ENCODE assay signal across 12 cellular contexts in the genomic region with DNA sequence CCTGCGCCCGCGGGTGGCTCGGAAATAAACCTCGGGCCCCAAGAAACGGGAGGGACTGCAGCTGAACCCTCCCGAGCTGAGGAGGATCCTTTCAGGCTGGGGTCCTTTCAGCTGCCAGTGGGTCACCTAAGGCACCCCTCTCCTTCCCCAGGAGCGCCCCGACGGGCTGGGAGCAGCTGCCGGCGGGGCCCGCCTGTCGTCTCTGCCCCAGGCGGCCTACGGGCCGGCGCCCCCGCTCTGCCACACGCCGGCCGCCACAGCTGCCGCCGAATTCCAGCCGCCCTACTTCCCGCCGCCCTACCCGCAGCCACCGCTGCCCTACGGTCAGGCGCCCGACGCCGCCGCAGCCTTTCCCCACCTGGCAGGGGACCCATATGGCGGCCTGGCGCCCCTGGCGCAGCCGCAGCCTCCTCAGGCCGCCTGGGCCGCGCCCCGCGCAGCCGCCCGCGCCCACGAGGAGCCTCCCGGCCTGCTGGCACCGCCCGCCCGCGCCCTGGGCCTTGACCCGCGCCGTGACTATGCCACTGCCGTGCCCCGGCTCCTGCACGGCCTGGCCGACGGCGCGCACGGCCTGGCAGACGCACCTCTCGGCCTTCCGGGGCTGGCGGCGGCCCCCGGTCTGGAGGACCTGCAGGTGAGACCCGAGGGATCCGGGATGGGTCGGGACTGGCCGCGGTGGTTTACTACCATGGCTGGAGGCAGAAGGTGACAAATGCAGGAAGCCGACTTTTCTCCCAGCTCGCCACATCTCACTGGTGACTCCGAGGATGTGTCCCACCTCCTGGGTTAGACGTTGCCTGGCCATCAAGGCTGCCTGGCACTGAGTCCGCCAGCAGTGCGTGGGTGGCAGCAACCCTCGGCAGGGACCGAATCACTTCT. TPM values are rescaled to one million over a fixed set of nuclear protein-coding genes. Genes with fewer than 3 reads are reported as not detected.
DNase-seq lines count a peak whose midpoint lies in the region; ATAC-seq and TF ChIP-seq lines count a peak whose summit lies in the region.
"Had no signal": no experiment of that assay in that cellular context is flagged by ENCODE, and none has a peak within 500 bp of the region (broad histone marks: within the 10 kb centered on the region; RNA-seq: fewer than 3 reads in every experiment).

No MANE protein-coding gene starts in this region.

- no peak overlapping the region for H3K4me2 ChIP-seq in OCI-LY7 (ENCODE audit: low read length)

- H3K9me3 ChIP-seq in A673 (ENCODE audit: low read depth, low read length, poor library complexity, severe bottlenecking) (no peaks in the 10 kb centered on the region), MG63 (no peaks in the 10 kb centered on the region), neuron (ENCODE audit: low read length) (peaks cover 1% of the 10 kb centered on the region), OCI-LY7 (ENCODE audit: low read length) (no peaks in the 10 kb centered on the region)

- H3K27ac ChIP-seq in A673 (ENCODE audit: low read depth, low read length, poor library complexity, severe bottlenecking) (no peak overlapping the region), OCI-LY7 (ENCODE audit: low read depth, low read length, poor library complexity, severe bottlenecking) (no peak overlapping the region)

- H2AFZ ChIP-seq in neuron (ENCODE audit: low read depth, low read length) (no peak overlapping the region), OCI-LY7 (ENCODE audit: low read length) (no peak overlapping the region)

- H3K4me1 ChIP-seq in A673 (ENCODE audit: insufficient read depth, low read length, poor library complexity, severe bottlenecking) (no peaks in the 10 kb centered on the region), neuron (ENCODE audit: insufficient read depth, low read length) (peaks cover 8% of the 10 kb centered on the region), OCI-LY7 (ENCODE audit: insufficient read depth, low read length, poor library complexity, severe bottlenecking) (peaks cover 18% of the 10 kb centered on the region)

- H3K36me3 ChIP-seq in A673 (ENCODE audit: insufficient read depth, low read length, poor library complexity, severe bottlenecking) (no peaks in the 10 kb centered on the region), MG63 (no peaks in the 10 kb centered on the region), neuron (ENCODE audit: insufficient read depth, low read length) (no peaks in the 10 kb centered on the region), OCI-LY7 (ENCODE audit: insufficient read depth, low read length) (no peaks in the 10 kb centered on the region)

- BruUV-seq in A673 (replicated peaks; lab: Mats Ljungman, UMichigan) (no TSS peak), OCI-LY7 (replicated peaks; lab: Mats Ljungman, UMichigan) (no TSS peak)

- no peaks in the 10 kb centered on the region for H3K9me2 ChIP-seq in OCI-LY7 (ENCODE audit: insufficient read depth, low read length)

- DNase-seq in A673 (ENCODE audit: low spot score) (no peak), MG63 (no peak), fibroblast of mammary gland (ENCODE audit: low read depth) (no peak), OCI-LY7 (ENCODE audit: low spot score) (no peak), cerebellum (ENCODE audit: low spot score) (no peak), GM20000 (ENCODE audit: low spot score) (no peak)
- DNase-seq: activated T-cell treated with anti-CD3 and anti-CD28 coated beads, Interleukin-2, amount 50 U/mL, for 1 hour; COR-L47; NCI-H226; SW 1271 had no signal

- TF ChIP-seq CTCF in A673 (conservative IDR thresholded peaks at IDR 0.05; ENCODE audit: low read depth, low read length): no peak
- TF ChIP-seq CTCF in fibroblast of mammary gland (conservative IDR thresholded peaks at IDR 0.05; ENCODE audit: control insufficient read depth, insufficient read depth, low read depth, low read length): no peak
- TF ChIP-seq CTCF in OCI-LY7 (conservative IDR thresholded peaks at IDR 0.05; ENCODE audit: low read length): no peak
- no peak for TF ChIP-seq CTCF in GM20000 (IDR thresholded peaks at IDR 0.05; ENCODE audit: extremely low read depth, missing control alignments)

- CTCF ChIA-PET in A673 (lab: Charles Lee) (interaction anchor here (1.2 kb wide), 1 partner anchor 152 kb away, joined by 5 read pairs; no protein-coding TSS in a partner anchor), OCI-LY7 (lab: Charles Lee; ENCODE audit: unreplicated experiment) (no interaction called here)

- POLR2A ChIA-PET in A673 (lab: Charles Lee; ENCODE audit: low non-redundant PET): no interaction called here
- POLR2A ChIA-PET in OCI-LY7 (lab: Charles Lee): no interaction called here

- H3K27me3 ChIP-seq in A673 (replicated peaks; ENCODE audit: insufficient read depth, low read depth, low read length, poor library complexity) (no peaks in the 10 kb centered on the region), MG63 (no peaks in the 10 kb centered on the region), neuron (ENCODE audit: insufficient read depth, low read length) (peaks cover 27% of the 10 kb centered on the region)

- H3K4me3 ChIP-seq in A673 (ENCODE audit: low read depth, low read length, poor library complexity, severe bottlenecking): peak overlapping the region; percentile 59
- H3K4me3 ChIP-seq in MG63: peak overlapping the region; percentile 52
- peak overlapping the region; percentile 47 for H3K4me3 ChIP-seq in fibroblast of mammary gland (ENCODE audit: control insufficient read depth, low read depth, low read length)
- H3K4me3 ChIP-seq in neuron (ENCODE audit: low read length): peak overlapping the region; percentile 48
- no peak overlapping the region for H3K4me3 ChIP-seq in OCI-LY7 (ENCODE audit: low read depth, low read length, poor library complexity, severe bottlenecking)

- H4K20me1 ChIP-seq in OCI-LY7 (ENCODE audit: insufficient read depth, low read length): no peaks in the 10 kb centered on the region

- no peaks in the 10 kb centered on the region for H3K79me2 ChIP-seq in OCI-LY7 (ENCODE audit: insufficient read depth, low read depth, low read length)

- intact Hi-C loops in A673 (cut with micrococcal nuclease; ENCODE audit: unreplicated experiment) (no loop called here), OCI-LY7 (cut with micrococcal nuclease; ENCODE audit: unreplicated experiment) (no loop called here)

- ATAC-seq in HG03280 (IDR thresholded peaks at IDR 0.05; ENCODE audit: unreplicated experiment): no peak

RNA-seq across cellular contexts. Expression of a gene that starts 0.9 kb away (rescaled TPM):
- total RNA-seq in A673 (2021) (0.52 and 0.79 TPM in 2 replicates), OCI-LY7 (2022) (1.2 and 1.4 TPM in 2 replicates), cerebellum (0.54 TPM)
- total RNA-seq in MG63 (2014; rRNA removed; shearing (Covaris generic); ENCODE audit: low replicate concordance): 0.26 TPM in 1 of 2 replicates, not detected in the other
- total RNA-seq in OCI-LY7 (2014; rRNA removed; shearing (Covaris generic)): 1.1 and 1.3 TPM in 2 replicates

RNA-seq across cellular contexts. Expression of a gene that starts 16.4 kb away (rescaled TPM):
- total RNA-seq in A673 (2021): 25.2 and 26.9 TPM in 2 replicates
- 15.8 and 22.4 TPM in 2 replicates for total RNA-seq in MG63 (2014; rRNA removed; shearing (Covaris generic); ENCODE audit: low replicate concordance)
- 16.5 and 22.2 TPM in 2 replicates for total RNA-seq in OCI-LY7 (2014; rRNA removed; shearing (Covaris generic))
- 25.8 and 30.1 TPM in 2 replicates for total RNA-seq in OCI-LY7 (2022)
- total RNA-seq in cerebellum: 40.7 TPM

RNA-seq across cellular contexts. Expression of a gene that starts 16.8 kb away (rescaled TPM):
- 33.7 and 38.5 TPM in 2 replicates for total RNA-seq in A673 (2021)
- 27.8 and 60.7 TPM in 2 replicates for total RNA-seq in MG63 (2014; rRNA removed; shearing (Covaris generic); ENCODE audit: low replicate concordance)
- total RNA-seq in OCI-LY7 (2014; rRNA removed; shearing (Covaris generic)): 23.1 and 25.3 TPM in 2 replicates
- 44.9 and 47.4 TPM in 2 replicates for total RNA-seq in OCI-LY7 (2022)
- 59.1 TPM for total RNA-seq in cerebellum
